Comparison of ENCODE assay signal across 2 cellular contexts in the genomic region with DNA sequence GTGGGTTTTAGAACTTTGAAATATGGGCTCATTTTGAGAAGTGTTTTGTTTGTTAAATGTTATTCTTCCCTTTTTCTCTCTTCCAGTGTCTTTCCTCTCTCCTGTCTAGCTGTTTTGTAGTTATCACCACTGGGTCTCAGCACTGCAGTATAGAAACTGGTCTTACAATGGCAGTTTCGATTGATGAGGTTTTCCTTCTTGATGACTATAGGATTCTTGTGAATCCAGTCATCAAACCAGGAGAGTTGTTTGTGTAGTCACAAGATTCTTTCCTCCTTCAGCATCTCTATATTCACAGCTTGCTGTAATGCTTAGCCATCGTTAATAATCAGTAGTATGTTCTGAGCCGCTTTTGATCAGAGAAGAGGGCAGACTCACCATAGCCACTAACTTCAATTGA.
TF ChIP-seq lines count a peak whose summit lies in the region.

No MANE protein-coding gene starts in this region.

TF ChIP-seq in IMR-90, 13 proteins besides CTCF, POLR2A, EP300 and RAD21:
- TF ChIP-seq, protein P1, sequence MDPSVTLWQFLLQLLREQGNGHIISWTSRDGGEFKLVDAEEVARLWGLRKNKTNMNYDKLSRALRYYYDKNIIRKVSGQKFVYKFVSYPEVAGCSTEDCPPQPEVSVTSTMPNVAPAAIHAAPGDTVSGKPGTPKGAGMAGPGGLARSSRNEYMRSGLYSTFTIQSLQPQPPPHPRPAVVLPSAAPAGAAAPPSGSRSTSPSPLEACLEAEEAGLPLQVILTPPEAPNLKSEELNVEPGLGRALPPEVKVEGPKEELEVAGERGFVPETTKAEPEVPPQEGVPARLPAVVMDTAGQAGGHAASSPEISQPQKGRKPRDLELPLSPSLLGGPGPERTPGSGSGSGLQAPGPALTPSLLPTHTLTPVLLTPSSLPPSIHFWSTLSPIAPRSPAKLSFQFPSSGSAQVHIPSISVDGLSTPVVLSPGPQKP (IDR thresholded peaks at IDR 0.05; ENCODE audit: borderline replicate concordance, low read depth, low read length): no peak
- TF ChIP-seq MAZ (IDR thresholded peaks at IDR 0.05; ENCODE audit: borderline replicate concordance, low read depth, low read length) (no peak), CEBPB (IDR thresholded peaks at IDR 0.05; ENCODE audit: low read depth, low read length) (no peak), FOS (IDR thresholded peaks at IDR 0.05; ENCODE audit: low read depth, low read length) (no peak), SMC3 (IDR thresholded peaks at IDR 0.05; ENCODE audit: low read depth, low read length) (no peak), MAFK (IDR thresholded peaks at IDR 0.05; ENCODE audit: low read depth, low read length) (no peak), NFE2L2 (IDR thresholded peaks at IDR 0.05; ENCODE audit: low read depth, low read length) (no peak), RFX5 (IDR thresholded peaks at IDR 0.05; ENCODE audit: low read depth, low read length) (no peak), MXI1 (IDR thresholded peaks at IDR 0.05; ENCODE audit: borderline replicate concordance, low read depth, low read length) (no peak), RCOR1 (IDR thresholded peaks at IDR 0.05; ENCODE audit: insufficient replicate concordance, low read length) (no peak), CHD1 (IDR thresholded peaks at IDR 0.05; ENCODE audit: low read depth, low read length) (no peak)
- TF ChIP-seq, protein P2, sequence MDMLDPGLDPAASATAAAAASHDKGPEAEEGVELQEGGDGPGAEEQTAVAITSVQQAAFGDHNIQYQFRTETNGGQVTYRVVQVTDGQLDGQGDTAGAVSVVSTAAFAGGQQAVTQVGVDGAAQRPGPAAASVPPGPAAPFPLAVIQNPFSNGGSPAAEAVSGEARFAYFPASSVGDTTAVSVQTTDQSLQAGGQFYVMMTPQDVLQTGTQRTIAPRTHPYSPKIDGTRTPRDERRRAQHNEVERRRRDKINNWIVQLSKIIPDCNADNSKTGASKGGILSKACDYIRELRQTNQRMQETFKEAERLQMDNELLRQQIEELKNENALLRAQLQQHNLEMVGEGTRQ (IDR thresholded peaks at IDR 0.05; ENCODE audit: low read depth, low read length): no peak

TF ChIP-seq in WTC11, 78 proteins besides CTCF, POLR2A, EP300 and RAD21:
- TF ChIP-seq, protein P3, sequence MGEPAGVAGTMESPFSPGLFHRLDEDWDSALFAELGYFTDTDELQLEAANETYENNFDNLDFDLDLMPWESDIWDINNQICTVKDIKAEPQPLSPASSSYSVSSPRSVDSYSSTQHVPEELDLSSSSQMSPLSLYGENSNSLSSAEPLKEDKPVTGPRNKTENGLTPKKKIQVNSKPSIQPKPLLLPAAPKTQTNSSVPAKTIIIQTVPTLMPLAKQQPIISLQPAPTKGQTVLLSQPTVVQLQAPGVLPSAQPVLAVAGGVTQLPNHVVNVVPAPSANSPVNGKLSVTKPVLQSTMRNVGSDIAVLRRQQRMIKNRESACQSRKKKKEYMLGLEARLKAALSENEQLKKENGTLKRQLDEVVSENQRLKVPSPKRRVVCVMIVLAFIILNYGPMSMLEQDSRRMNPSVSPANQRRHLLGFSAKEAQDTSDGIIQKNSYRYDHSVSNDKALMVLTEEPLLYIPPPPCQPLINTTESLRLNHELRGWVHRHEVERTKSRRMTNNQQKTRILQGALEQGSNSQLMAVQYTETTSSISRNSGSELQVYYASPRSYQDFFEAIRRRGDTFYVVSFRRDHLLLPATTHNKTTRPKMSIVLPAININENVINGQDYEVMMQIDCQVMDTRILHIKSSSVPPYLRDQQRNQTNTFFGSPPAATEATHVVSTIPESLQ (CRISPR knock-in tag; IDR thresholded peaks at IDR 0.05): no peak
- TF ChIP-seq EMX1 (CRISPR knock-in tag; IDR thresholded peaks at IDR 0.05): no peak
- no peak for TF ChIP-seq SMAD4 (CRISPR knock-in tag; IDR thresholded peaks at IDR 0.05)
- no peak for TF ChIP-seq ZNF671 (CRISPR knock-in tag; IDR thresholded peaks at IDR 0.05)
- TF ChIP-seq ZNF263 (CRISPR knock-in tag; IDR thresholded peaks at IDR 0.05; ENCODE audit: low read depth): no peak
- TF ChIP-seq, protein P4, sequence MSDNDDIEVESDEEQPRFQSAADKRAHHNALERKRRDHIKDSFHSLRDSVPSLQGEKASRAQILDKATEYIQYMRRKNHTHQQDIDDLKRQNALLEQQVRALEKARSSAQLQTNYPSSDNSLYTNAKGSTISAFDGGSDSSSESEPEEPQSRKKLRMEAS (CRISPR knock-in tag; IDR thresholded peaks at IDR 0.05): no peak
- TF ChIP-seq, protein P5, sequence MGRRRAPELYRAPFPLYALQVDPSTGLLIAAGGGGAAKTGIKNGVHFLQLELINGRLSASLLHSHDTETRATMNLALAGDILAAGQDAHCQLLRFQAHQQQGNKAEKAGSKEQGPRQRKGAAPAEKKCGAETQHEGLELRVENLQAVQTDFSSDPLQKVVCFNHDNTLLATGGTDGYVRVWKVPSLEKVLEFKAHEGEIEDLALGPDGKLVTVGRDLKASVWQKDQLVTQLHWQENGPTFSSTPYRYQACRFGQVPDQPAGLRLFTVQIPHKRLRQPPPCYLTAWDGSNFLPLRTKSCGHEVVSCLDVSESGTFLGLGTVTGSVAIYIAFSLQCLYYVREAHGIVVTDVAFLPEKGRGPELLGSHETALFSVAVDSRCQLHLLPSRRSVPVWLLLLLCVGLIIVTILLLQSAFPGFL (CRISPR knock-in tag; IDR thresholded peaks at IDR 0.05; ENCODE audit: borderline replicate concordance): no peak
- no peak for TF ChIP-seq SMAD3 (CRISPR knock-in tag; IDR thresholded peaks at IDR 0.05; ENCODE audit: borderline replicate concordance)
- TF ChIP-seq, protein P6, sequence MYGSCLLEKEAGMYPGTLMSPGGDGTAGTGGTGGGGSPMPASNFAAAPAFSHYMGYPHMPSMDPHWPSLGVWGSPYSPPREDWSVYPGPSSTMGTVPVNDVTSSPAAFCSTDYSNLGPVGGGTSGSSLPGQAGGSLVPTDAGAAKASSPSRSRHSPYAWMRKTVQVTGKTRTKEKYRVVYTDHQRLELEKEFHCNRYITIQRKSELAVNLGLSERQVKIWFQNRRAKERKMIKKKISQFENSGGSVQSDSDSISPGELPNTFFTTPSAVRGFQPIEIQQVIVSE (CRISPR knock-in tag; IDR thresholded peaks at IDR 0.05; ENCODE audit: borderline replicate concordance): no peak
- no peak for TF ChIP-seq GABPB1 (CRISPR knock-in tag; IDR thresholded peaks at IDR 0.05)
- TF ChIP-seq, protein P7, sequence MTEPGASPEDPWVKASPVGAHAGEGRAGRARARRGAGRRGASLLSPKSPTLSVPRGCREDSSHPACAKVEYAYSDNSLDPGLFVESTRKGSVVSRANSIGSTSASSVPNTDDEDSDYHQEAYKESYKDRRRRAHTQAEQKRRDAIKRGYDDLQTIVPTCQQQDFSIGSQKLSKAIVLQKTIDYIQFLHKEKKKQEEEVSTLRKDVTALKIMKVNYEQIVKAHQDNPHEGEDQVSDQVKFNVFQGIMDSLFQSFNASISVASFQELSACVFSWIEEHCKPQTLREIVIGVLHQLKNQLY (CRISPR knock-in tag; IDR thresholded peaks at IDR 0.05): no peak
- TF ChIP-seq ZNF396 (CRISPR knock-in tag; IDR thresholded peaks at IDR 0.05; ENCODE audit: borderline replicate concordance): no peak
- TF ChIP-seq, protein P2 (CRISPR knock-in tag; IDR thresholded peaks at IDR 0.05): no peak
- no peak for TF ChIP-seq HMGA2 (CRISPR knock-in tag; IDR thresholded peaks at IDR 0.05)
- TF ChIP-seq FOXJ3 (CRISPR knock-in tag; IDR thresholded peaks at IDR 0.05; ENCODE audit: borderline replicate concordance): no peak
- TF ChIP-seq, protein P8, sequence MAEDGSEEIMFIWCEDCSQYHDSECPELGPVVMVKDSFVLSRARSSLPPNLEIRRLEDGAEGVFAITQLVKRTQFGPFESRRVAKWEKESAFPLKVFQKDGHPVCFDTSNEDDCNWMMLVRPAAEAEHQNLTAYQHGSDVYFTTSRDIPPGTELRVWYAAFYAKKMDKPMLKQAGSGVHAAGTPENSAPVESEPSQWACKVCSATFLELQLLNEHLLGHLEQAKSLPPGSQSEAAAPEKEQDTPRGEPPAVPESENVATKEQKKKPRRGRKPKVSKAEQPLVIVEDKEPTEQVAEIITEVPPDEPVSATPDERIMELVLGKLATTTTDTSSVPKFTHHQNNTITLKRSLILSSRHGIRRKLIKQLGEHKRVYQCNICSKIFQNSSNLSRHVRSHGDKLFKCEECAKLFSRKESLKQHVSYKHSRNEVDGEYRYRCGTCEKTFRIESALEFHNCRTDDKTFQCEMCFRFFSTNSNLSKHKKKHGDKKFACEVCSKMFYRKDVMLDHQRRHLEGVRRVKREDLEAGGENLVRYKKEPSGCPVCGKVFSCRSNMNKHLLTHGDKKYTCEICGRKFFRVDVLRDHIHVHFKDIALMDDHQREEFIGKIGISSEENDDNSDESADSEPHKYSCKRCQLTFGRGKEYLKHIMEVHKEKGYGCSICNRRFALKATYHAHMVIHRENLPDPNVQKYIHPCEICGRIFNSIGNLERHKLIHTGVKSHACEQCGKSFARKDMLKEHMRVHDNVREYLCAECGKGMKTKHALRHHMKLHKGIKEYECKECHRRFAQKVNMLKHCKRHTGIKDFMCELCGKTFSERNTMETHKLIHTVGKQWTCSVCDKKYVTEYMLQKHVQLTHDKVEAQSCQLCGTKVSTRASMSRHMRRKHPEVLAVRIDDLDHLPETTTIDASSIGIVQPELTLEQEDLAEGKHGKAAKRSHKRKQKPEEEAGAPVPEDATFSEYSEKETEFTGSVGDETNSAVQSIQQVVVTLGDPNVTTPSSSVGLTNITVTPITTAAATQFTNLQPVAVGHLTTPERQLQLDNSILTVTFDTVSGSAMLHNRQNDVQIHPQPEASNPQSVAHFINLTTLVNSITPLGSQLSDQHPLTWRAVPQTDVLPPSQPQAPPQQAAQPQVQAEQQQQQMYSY (CRISPR knock-in tag; IDR thresholded peaks at IDR 0.05): no peak
- TF ChIP-seq, protein P9, sequence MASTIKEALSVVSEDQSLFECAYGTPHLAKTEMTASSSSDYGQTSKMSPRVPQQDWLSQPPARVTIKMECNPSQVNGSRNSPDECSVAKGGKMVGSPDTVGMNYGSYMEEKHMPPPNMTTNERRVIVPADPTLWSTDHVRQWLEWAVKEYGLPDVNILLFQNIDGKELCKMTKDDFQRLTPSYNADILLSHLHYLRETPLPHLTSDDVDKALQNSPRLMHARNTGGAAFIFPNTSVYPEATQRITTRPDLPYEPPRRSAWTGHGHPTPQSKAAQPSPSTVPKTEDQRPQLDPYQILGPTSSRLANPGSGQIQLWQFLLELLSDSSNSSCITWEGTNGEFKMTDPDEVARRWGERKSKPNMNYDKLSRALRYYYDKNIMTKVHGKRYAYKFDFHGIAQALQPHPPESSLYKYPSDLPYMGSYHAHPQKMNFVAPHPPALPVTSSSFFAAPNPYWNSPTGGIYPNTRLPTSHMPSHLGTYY (CRISPR knock-in tag; IDR thresholded peaks at IDR 0.05): no peak
